In genomic region chr3:87270908-87271727, GRCh38 we compare ENCODE assay signal across 14 cellular contexts. TPM values are rescaled to one million over a fixed set of nuclear protein-coding genes. Genes with fewer than 3 reads are reported as not detected.
DNase-seq lines count a peak whose midpoint lies in the region; ATAC-seq and TF ChIP-seq lines count a peak whose summit lies in the region.
"Had no signal": no experiment of that assay in that cellular context is flagged by ENCODE, and none has a peak within 500 bp of the region (broad histone marks: within the 10 kb centered on the region; RNA-seq: fewer than 3 reads in every experiment).

No MANE protein-coding gene starts in this region.

- H3K36me3 Mint-ChIP-seq in activated naive CD4-positive, alpha-beta T cell treated with anti-CD3 and anti-CD28 coated beads, Interleukin-2, amount 10 ng/mL, durations not matched to agents 7 days and 5 days, result no peaks in the 10 kb centered on the region
- H3K36me3 Mint-ChIP-seq in stimulated activated memory B cell treated with anti-CD40 and anti-IgM and Interleukin-4, amounts not matched to agents 10 μg/mL and 1 μg/mL and 100 μg/mL, for 72 hours, result no peaks in the 10 kb centered on the region

- no peaks in the 10 kb centered on the region for H3K9me3 Mint-ChIP-seq in activated naive CD4-positive, alpha-beta T cell treated with anti-CD3 and anti-CD28 coated beads, Interleukin-2, amount 10 ng/mL, durations not matched to agents 7 days and 5 days
- H3K9me3 Mint-ChIP-seq in stimulated activated memory B cell treated with anti-CD40 and anti-IgM and Interleukin-4, amounts not matched to agents 10 μg/mL and 1 μg/mL and 100 μg/mL, for 72 hours, result no peaks in the 10 kb centered on the region
- H3K9me3 Mint-ChIP-seq: nephron progenitor cell had no signal

- no peak for DNase-seq in activated naive CD4-positive, alpha-beta T cell treated with anti-CD3 and anti-CD28 coated beads, Interleukin-2, amount 10 ng/mL, durations not matched to agents 7 days and 5 days
- DNase-seq in activated naive CD4-positive, alpha-beta T cell (lab: John Stamatoyannopoulos, UW), result no peak
- DNase-seq in NOMO-1 treated with DMSO at 0.1 percent for 48 hours (lab: John Stamatoyannopoulos, UW; ENCODE audit: unreplicated experiment), result peak; percentile 37
- peak; percentile 76 for DNase-seq in dermis blood vessel endothelial cell
- DNase-seq in lower lobe of right lung, result no peak
- no peak for DNase-seq in prostate gland (ENCODE audit: low spot score)
- DNase-seq: nephron progenitor cell; stimulated activated naive CD4-positive, alpha-beta T cell had no signal

- no peaks in the 10 kb centered on the region for H3K9me3 ChIP-seq in lower lobe of right lung
- H3K9me3 ChIP-seq in prostate gland, result no peaks in the 10 kb centered on the region

- H3K36me3 ChIP-seq in lower lobe of right lung (no peaks in the 10 kb centered on the region), prostate gland (no peaks in the 10 kb centered on the region)

- H3K27ac ChIP-seq in lower lobe of right lung, result no peak overlapping the region
- no peak overlapping the region for H3K27ac ChIP-seq in prostate gland

- no peak for TF ChIP-seq POLR2A in prostate gland (IDR thresholded peaks at IDR 0.05)

- H3K4me3 Mint-ChIP-seq in activated naive CD4-positive, alpha-beta T cell treated with anti-CD3 and anti-CD28 coated beads, Interleukin-2, amount 10 ng/mL, durations not matched to agents 7 days and 5 days, result peak overlapping the region; percentile 7
- H3K4me3 Mint-ChIP-seq in stimulated activated memory B cell treated with anti-CD40 and anti-IgM and Interleukin-4, amounts not matched to agents 10 μg/mL and 1 μg/mL and 100 μg/mL, for 72 hours, result no peak overlapping the region
- H3K4me3 Mint-ChIP-seq: nephron progenitor cell had no signal

- no peaks in the 10 kb centered on the region for H3K27me3 ChIP-seq in lower lobe of right lung (ENCODE audit: low read depth)
- no peaks in the 10 kb centered on the region for H3K27me3 ChIP-seq in prostate gland (replicated peaks; ENCODE audit: insufficient read depth)

- H3K4me3 ChIP-seq in lower lobe of right lung (no peak overlapping the region), prostate gland (no peak overlapping the region)

- peaks cover 46% of the 10 kb centered on the region for H3K4me1 Mint-ChIP-seq in activated naive CD4-positive, alpha-beta T cell treated with anti-CD3 and anti-CD28 coated beads, Interleukin-2, amount 10 ng/mL, durations not matched to agents 7 days and 5 days
- H3K4me1 Mint-ChIP-seq in stimulated activated memory B cell treated with anti-CD40 and anti-IgM and Interleukin-4, amounts not matched to agents 10 μg/mL and 1 μg/mL and 100 μg/mL, for 72 hours, result peaks cover 20% of the 10 kb centered on the region

- no peak for TF ChIP-seq CTCF in lower lobe of right lung (IDR thresholded peaks at IDR 0.05)
- no peak for TF ChIP-seq CTCF in prostate gland (IDR thresholded peaks at IDR 0.05)

- intact Hi-C loops in lower lobe of right lung (cut with DNase I), result no loop called here
- intact Hi-C loops in prostate gland (cut with DNase I), result no loop called here

- H3K27ac Mint-ChIP-seq in activated naive CD4-positive, alpha-beta T cell treated with anti-CD3 and anti-CD28 coated beads, Interleukin-2, amount 10 ng/mL, durations not matched to agents 7 days and 5 days, result peak overlapping the region; percentile 64
- H3K27ac Mint-ChIP-seq in stimulated activated memory B cell treated with anti-CD40 and anti-IgM and Interleukin-4, amounts not matched to agents 10 μg/mL and 1 μg/mL and 100 μg/mL, for 72 hours, result no peak overlapping the region

- no peaks in the 10 kb centered on the region for H3K4me1 ChIP-seq in lower lobe of right lung
- no peaks in the 10 kb centered on the region for H3K4me1 ChIP-seq in prostate gland (replicated peaks)

- CTCF ChIA-PET in activated naive CD4-positive, alpha-beta T cell treated with anti-CD3 and anti-CD28 coated beads, Interleukin-2, amount 10 ng/mL, durations not matched to agents 7 days and 5 days (lab: Charles Lee), result interaction anchor here (1.2 to 3.8 kb wide), 3 partner anchors 11 to 80 kb away, joined by 3 to 25 read pairs (median 6); no protein-coding TSS in a partner anchor

- H3K27me3 Mint-ChIP-seq in activated naive CD4-positive, alpha-beta T cell treated with anti-CD3 and anti-CD28 coated beads, Interleukin-2, amount 10 ng/mL, durations not matched to agents 7 days and 5 days, result no peaks in the 10 kb centered on the region
- no peaks in the 10 kb centered on the region for H3K27me3 Mint-ChIP-seq in stimulated activated memory B cell treated with anti-CD40 and anti-IgM and Interleukin-4, amounts not matched to agents 10 μg/mL and 1 μg/mL and 100 μg/mL, for 72 hours

- WGBS in prostate gland, result 59% methylated on average over 4 of the region's 4 CpGs

- peak; percentile 43 for ATAC-seq in stimulated activated memory B cell treated with anti-CD40 and anti-IgM and Interleukin-4, amounts not matched to agents 10 μg/mL and 1 μg/mL and 100 μg/mL, for 72 hours
- no peak for ATAC-seq in lower lobe of right lung
- no peak for ATAC-seq in GM21526 (IDR thresholded peaks at IDR 0.05; ENCODE audit: low FRiP score, unreplicated experiment)

RNA-seq across cellular contexts. Expression of gene POU1F1, which starts 5.3 kb away (rescaled TPM):
- total RNA-seq in dermis blood vessel endothelial cell, result not detected in 2 replicates
- total RNA-seq in lower lobe of right lung, result not detected
- under 1 TPM in 1 of 2 donors, not detected in 1; 0.51 TPM for total RNA-seq in prostate gland
- total RNA-seq: epithelial cell of proximal tubule, G401, NCI-H460, SK-MEL-5 had no signal

RNA-seq across cellular contexts. Expression of gene CHMP2B, which starts 44.0 kb away (rescaled TPM):
- 18.5 and 23.5 TPM in 2 replicates for total RNA-seq in dermis blood vessel endothelial cell
- 41.4 TPM for total RNA-seq in lower lobe of right lung
- total RNA-seq in prostate gland, result 10 to 100 TPM; 36.1 to 36.4 TPM

Comparison
In these comparisons a context has a peak if more than half of its experiments do, and no peak if none do; other contexts are left out.
1. DNase-seq: peak in NOMO-1 treated with DMSO at 0.1 percent for 48 hours (single experiment) and dermis blood vessel endothelial cell (single experiment); none in activated naive CD4-positive, alpha-beta T cell treated with anti-CD3 and anti-CD28 coated beads, Interleukin-2, amount 10 ng/mL, durations not matched to agents 7 days and 5 days (single experiment), activated naive CD4-positive, alpha-beta T cell (0 of 4), lower lobe of right lung (single experiment) and prostate gland (single experiment).